21 cellular contexts compared by ENCODE assay signal in genomic region chr4:56772134-56772533, GRCh38. TPM values are rescaled to one million over a fixed set of nuclear protein-coding genes. Genes with fewer than 3 reads are reported as not detected.
DNase-seq lines count a peak whose midpoint lies in the region; ATAC-seq and TF ChIP-seq lines count a peak whose summit lies in the region.
"Had no signal": no experiment of that assay in that cellular context is flagged by ENCODE, and none has a peak within 500 bp of the region (broad histone marks: within the 10 kb centered on the region; RNA-seq: fewer than 3 reads in every experiment).

No MANE protein-coding gene starts in this region.

- peaks cover 4% of the 10 kb centered on the region for H3K4me1 ChIP-seq in colonic mucosa
- H3K4me1 ChIP-seq: BLaER1, Caco-2 had no signal

- no peaks in the 10 kb centered on the region for H3K9me3 Mint-ChIP-seq in activated naive CD8-positive, alpha-beta T cell treated with anti-CD3 and anti-CD28 coated beads, Interleukin-2, amount 10 ng/mL, durations not matched to agents 7 days and 5 days
- H3K9me3 Mint-ChIP-seq in activated naive CD8-positive, alpha-beta T cell treated with anti-CD3 and anti-CD28 coated beads for 36 hours = no peaks in the 10 kb centered on the region
- H3K9me3 Mint-ChIP-seq: CD4-positive, alpha-beta T cell had no signal

- H3K4me3 Mint-ChIP-seq in activated naive CD8-positive, alpha-beta T cell treated with anti-CD3 and anti-CD28 coated beads, Interleukin-2, amount 10 ng/mL, durations not matched to agents 7 days and 5 days = no peak overlapping the region
- no peak overlapping the region for H3K4me3 Mint-ChIP-seq in activated naive CD8-positive, alpha-beta T cell treated with anti-CD3 and anti-CD28 coated beads for 36 hours
- H3K4me3 Mint-ChIP-seq: CD4-positive, alpha-beta T cell; IgD-negative memory B cell had no signal

- H3K27ac ChIP-seq in colonic mucosa = no peak overlapping the region
- H3K27ac ChIP-seq: 22Rv1, BLaER1 had no signal

- POLR2A ChIA-PET in activated naive CD8-positive, alpha-beta T cell treated with anti-CD3 and anti-CD28 coated beads, Interleukin-2, amount 10 ng/mL, durations not matched to agents 7 days and 5 days (lab: Charles Lee) = no interaction called here

- no peaks in the 10 kb centered on the region for H3K4me1 Mint-ChIP-seq in activated naive CD8-positive, alpha-beta T cell treated with anti-CD3 and anti-CD28 coated beads, Interleukin-2, amount 10 ng/mL, durations not matched to agents 7 days and 5 days
- no peaks in the 10 kb centered on the region for H3K4me1 Mint-ChIP-seq in activated naive CD8-positive, alpha-beta T cell treated with anti-CD3 and anti-CD28 coated beads for 36 hours

- no peak for TF ChIP-seq CTCF in colonic mucosa (IDR thresholded peaks at IDR 0.05)

- intact Hi-C loops in colonic mucosa (cut with DNase I) = no loop called here

- H3K9me3 ChIP-seq in colonic mucosa = no peaks in the 10 kb centered on the region
- H3K9me3 ChIP-seq: BLaER1, Caco-2 had no signal

- H3K4me3 ChIP-seq in colonic mucosa = no peak overlapping the region
- H3K4me3 ChIP-seq: BLaER1 had no signal

- peak overlapping the region; percentile 8 for H3K27ac Mint-ChIP-seq in activated naive CD8-positive, alpha-beta T cell treated with anti-CD3 and anti-CD28 coated beads, Interleukin-2, amount 10 ng/mL, durations not matched to agents 7 days and 5 days
- H3K27ac Mint-ChIP-seq in activated naive CD8-positive, alpha-beta T cell treated with anti-CD3 and anti-CD28 coated beads for 36 hours = no peak overlapping the region
- H3K27ac Mint-ChIP-seq: CD4-positive, alpha-beta T cell; IgD-negative memory B cell had no signal

- ATAC-seq in activated naive CD8-positive, alpha-beta T cell treated with anti-CD3 and anti-CD28 coated beads, Interleukin-2, amount 10 ng/mL, durations not matched to agents 7 days and 5 days (ENCODE audit: low read depth) = no peak
- ATAC-seq: Right ventricle myocardium inferior had no signal

- DNase-seq in activated naive CD8-positive, alpha-beta T cell treated with anti-CD3 and anti-CD28 coated beads, Interleukin-2, amount 10 ng/mL, durations not matched to agents 7 days and 5 days = no peak
- no peak for DNase-seq in activated naive CD8-positive, alpha-beta T cell treated with anti-CD3 and anti-CD28 coated beads for 36 hours
- DNase-seq in iris pigment epithelial cell (ENCODE audit: low read depth) = peak; percentile 54
- peak; percentile 18 for DNase-seq in renal cortical epithelial cell (ENCODE audit: low read depth)
- no peak for DNase-seq in colonic mucosa
- no peak for DNase-seq in dermis blood vessel endothelial cell
- DNase-seq in activated CD4-positive, alpha-beta T cell treated with anti-CD3 and anti-CD28 coated beads for 4 hours = no peak
- no peak for DNase-seq in SKM-1 (lab: John Stamatoyannopoulos, UW; ENCODE audit: unreplicated experiment)
- DNase-seq: ACHN; Caco-2; CD4-positive, alpha-beta T cell; GOT3; NCI-H1694; NCI-H2081; NCI-H2171; NCI-H526; OCI-M1 had no signal

- H3K27me3 Mint-ChIP-seq in activated naive CD8-positive, alpha-beta T cell treated with anti-CD3 and anti-CD28 coated beads, Interleukin-2, amount 10 ng/mL, durations not matched to agents 7 days and 5 days = peaks cover 2% of the 10 kb centered on the region
- no peaks in the 10 kb centered on the region for H3K27me3 Mint-ChIP-seq in activated naive CD8-positive, alpha-beta T cell treated with anti-CD3 and anti-CD28 coated beads for 36 hours
- H3K27me3 Mint-ChIP-seq: CD4-positive, alpha-beta T cell; IgD-negative memory B cell had no signal

- H3K36me3 Mint-ChIP-seq in activated naive CD8-positive, alpha-beta T cell treated with anti-CD3 and anti-CD28 coated beads, Interleukin-2, amount 10 ng/mL, durations not matched to agents 7 days and 5 days = no peaks in the 10 kb centered on the region
- H3K36me3 Mint-ChIP-seq in activated naive CD8-positive, alpha-beta T cell treated with anti-CD3 and anti-CD28 coated beads for 36 hours = no peaks in the 10 kb centered on the region
- H3K36me3 Mint-ChIP-seq: IgD-negative memory B cell had no signal

- H3K36me3 ChIP-seq in colonic mucosa = no peaks in the 10 kb centered on the region
- H3K36me3 ChIP-seq: BLaER1 had no signal

- no peak overlapping the region for H3K9ac ChIP-seq in colonic mucosa (ENCODE audit: low read depth in 2 of 2, low read length in 2 of 2)
- H3K9ac ChIP-seq: BLaER1 had no signal

- H3K27me3 ChIP-seq in colonic mucosa = no peaks in the 10 kb centered on the region
- H3K27me3 ChIP-seq: BLaER1 had no signal

RNA-seq across cellular contexts. Expression of gene SPINK2, which starts 49.4 kb away (rescaled TPM):
- total RNA-seq in activated naive CD8-positive, alpha-beta T cell treated with anti-CD3 and anti-CD28 coated beads, Interleukin-2, amount 10 ng/mL, durations not matched to agents 7 days and 5 days = 1 to 10 TPM; 7.5 to 9.8 TPM
- 1 to 10 TPM in 1 of 2 experiments, under 1 TPM in 1; 0.78 to 1.3 TPM for total RNA-seq in activated naive CD8-positive, alpha-beta T cell treated with anti-CD3 and anti-CD28 coated beads for 36 hours
- total RNA-seq in renal cortical epithelial cell = 0.45 TPM in 1 of 2 replicates, not detected in the other
- total RNA-seq in colonic mucosa = under 1 TPM in 1 of 2 donors, not detected in 1; 0.96 TPM
- not detected in 2 replicates for total RNA-seq in dermis blood vessel endothelial cell
- total RNA-seq: Caco-2, Right ventricle myocardium inferior had no signal

Comparison
In these comparisons a context has a peak if more than half of its experiments do, and no peak if none do; other contexts are left out.
1. DNase-seq: peak in iris pigment epithelial cell (single experiment) and renal cortical epithelial cell (single experiment); none in activated naive CD8-positive, alpha-beta T cell treated with anti-CD3 and anti-CD28 coated beads, Interleukin-2, amount 10 ng/mL, durations not matched to agents 7 days and 5 days (single experiment), activated naive CD8-positive, alpha-beta T cell treated with anti-CD3 and anti-CD28 coated beads for 36 hours (single experiment), colonic mucosa (single experiment), dermis blood vessel endothelial cell (single experiment), activated CD4-positive, alpha-beta T cell treated with anti-CD3 and anti-CD28 coated beads for 4 hours (0 of 2) and SKM-1 (single experiment).